In the genomic region with DNA sequence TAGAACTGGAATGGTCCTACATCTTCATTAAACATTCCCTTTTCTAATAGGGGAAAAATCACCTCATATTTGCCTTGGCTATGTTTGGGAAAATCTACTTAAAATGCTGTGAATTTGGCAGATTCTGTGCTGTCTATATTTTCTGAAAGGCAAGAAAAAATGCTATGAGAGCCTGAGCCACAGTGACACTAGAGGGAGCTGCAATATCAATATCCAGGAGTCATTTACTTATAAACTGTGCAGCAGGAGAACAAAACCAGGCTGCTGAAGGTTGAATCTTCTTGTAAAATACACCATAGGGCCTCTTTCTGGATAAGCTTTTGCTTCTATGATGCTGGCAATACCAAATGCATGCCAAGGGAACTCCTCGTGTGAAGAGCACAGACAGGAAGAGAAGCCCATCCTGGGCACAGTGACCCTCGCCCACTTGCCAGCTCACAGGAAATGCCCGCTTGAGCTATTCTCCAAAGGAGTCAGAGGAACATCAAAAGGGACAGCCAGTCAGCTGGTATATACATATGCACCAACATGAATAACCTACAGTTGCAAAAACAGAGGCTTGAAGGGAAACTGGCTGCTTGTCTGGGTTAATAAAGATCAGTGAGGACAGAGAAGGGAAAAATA, we compare ENCODE assay signal across 8 cellular contexts. TPM values are rescaled to one million over a fixed set of nuclear protein-coding genes. Genes with fewer than 3 reads are reported as not detected.
A peak's percentile ranks its signal among the peaks of the same experiment; 100 is the strongest.
DNase-seq lines count a peak whose midpoint lies in the region; ATAC-seq and TF ChIP-seq lines count a peak whose summit lies in the region.

No MANE protein-coding gene starts in this region.

- H3K9me3 Mint-ChIP-seq in effector memory CD8-positive, alpha-beta T cell: no peaks in the 10 kb centered on the region
- no peaks in the 10 kb centered on the region for H3K9me3 Mint-ChIP-seq in memory B cell

- H3K4me3 Mint-ChIP-seq in effector memory CD8-positive, alpha-beta T cell: peak overlapping the region in 1 of 2 donors; percentile 25
- H3K4me3 Mint-ChIP-seq in memory B cell: no peak overlapping the region

- H3K27ac ChIP-seq in aorta (ENCODE audit: low read depth in 1 of 2, low read length in 2 of 2): no peak overlapping the region

- H3K4me3 ChIP-seq in NB4 (ENCODE audit: low read depth, low read length): no peak overlapping the region
- H3K4me3 ChIP-seq in aorta (ENCODE audit: low read length in 2 of 2): no peak overlapping the region

- H3K9me3 ChIP-seq in aorta (ENCODE audit: control insufficient read depth, low read length): no peaks in the 10 kb centered on the region

- H3K36me3 Mint-ChIP-seq in effector memory CD8-positive, alpha-beta T cell (ENCODE audit: insufficient read depth): no peaks in the 10 kb centered on the region
- H3K36me3 Mint-ChIP-seq in memory B cell: peaks cover 7% of the 10 kb centered on the region

- peaks cover 0 to 3% of the 10 kb centered on the region in 2 donors for H3K36me3 ChIP-seq in aorta (ENCODE audit: control insufficient read depth in 1 of 2, insufficient read depth in 2 of 2, low read length in 1 of 2)

- peak; percentile 82 for TF ChIP-seq CTCF in NB4 (IDR thresholded peaks at IDR 0.05; ENCODE audit: low read depth, low read length)

- H3K27me3 Mint-ChIP-seq in effector memory CD8-positive, alpha-beta T cell: no peaks in the 10 kb centered on the region
- no peaks in the 10 kb centered on the region for H3K27me3 Mint-ChIP-seq in memory B cell

- no peak for TF ChIP-seq POLR2A in NB4 (IDR thresholded peaks at IDR 0.05; ENCODE audit: extremely low read depth, insufficient read length)

- no peaks in the 10 kb centered on the region for H3K4me1 ChIP-seq in aorta (ENCODE audit: control insufficient read depth in 1 of 2, insufficient read depth in 2 of 2, low read length in 2 of 2)

- no peaks in the 10 kb centered on the region for H3K27me3 ChIP-seq in aorta (ENCODE audit: control insufficient read depth in 1 of 2, insufficient read depth in 2 of 2, low read length in 1 of 2)

- peak; percentile 34 for DNase-seq in stimulated activated CD4-positive, alpha-beta T cell treated with anti-CD3 and anti-CD28 coated beads, Interleukin-15, amount 100 ng/mL, for 24 hours
- no peak for DNase-seq in stimulated activated CD4-positive, alpha-beta T cell treated with anti-CD3 and anti-CD28 coated beads, Interleukin-4, amount 100 ng/mL, for 4 hours
- DNase-seq in NB4 (ENCODE audit: low read depth): peak; percentile 76
- DNase-seq in SW480 (ENCODE audit: low spot score): peak; percentile 66
- peak; percentile 38 to 49 (median 40) for DNase-seq in effector memory CD8-positive, alpha-beta T cell
- peak in 1 of 2 donors; percentile 42 for DNase-seq in memory B cell (ENCODE audit: low spot score in 2 of 2)
- no peak for DNase-seq in aorta

- intact Hi-C loops in aorta (cut with DNase I): loop anchor here (2.0 to 5.0 kb wide), 4 partner anchors 42 to 424 kb away; no protein-coding TSS in a partner anchor

- peak; percentile 73 for ATAC-seq in effector memory CD8-positive, alpha-beta T cell (replicated peaks)
- ATAC-seq in memory B cell (ENCODE audit: low read depth) (peak; percentile 65), aorta (ENCODE audit: low FRiP score) (peak; percentile 39), GM19023 (IDR thresholded peaks at IDR 0.05; ENCODE audit: unreplicated experiment) (no peak)

- H3K27ac Mint-ChIP-seq in effector memory CD8-positive, alpha-beta T cell: no peak overlapping the region
- H3K27ac Mint-ChIP-seq in memory B cell: peak overlapping the region; percentile 11

- H3K4me1 Mint-ChIP-seq in effector memory CD8-positive, alpha-beta T cell (ENCODE audit: low read depth in 2 of 2): peaks cover 4 to 5% of the 10 kb centered on the region in 2 donors
- peaks cover 28% of the 10 kb centered on the region for H3K4me1 Mint-ChIP-seq in memory B cell

- WGBS in aorta, 2 donors: 50 to 53% methylated on average over 3 of the region's 3 CpGs

RNA-seq across cellular contexts. Expression of a gene that starts 48.0 kb away (rescaled TPM):
- 100 to 1,000 TPM; 106 to 121 TPM for total RNA-seq in aorta
- polyA plus RNA-seq in aorta: 100 to 1,000 TPM; 107 to 123 TPM

Comparison
In these comparisons a context has a peak if more than half of its experiments do, and no peak if none do; other contexts are left out.
1. DNase-seq: peak in stimulated activated CD4-positive, alpha-beta T cell treated with anti-CD3 and anti-CD28 coated beads, Interleukin-15, amount 100 ng/mL, for 24 hours (single experiment), NB4 (single experiment), SW480 (single experiment) and effector memory CD8-positive, alpha-beta T cell (3 of 3); none in stimulated activated CD4-positive, alpha-beta T cell treated with anti-CD3 and anti-CD28 coated beads, Interleukin-4, amount 100 ng/mL, for 4 hours (0 of 2) and aorta (0 of 2).